Comparison of ENCODE assay signal across 10 cellular contexts in genomic region chr3:51394541-51394940, GRCh38. TPM values are rescaled to one million over a fixed set of nuclear protein-coding genes. Genes with fewer than 3 reads are reported as not detected.
A peak's percentile ranks its signal among the peaks of the same experiment; 100 is the strongest.
DNase-seq lines count a peak whose midpoint lies in the region; ATAC-seq and TF ChIP-seq lines count a peak whose summit lies in the region.
"Had no signal": no experiment of that assay in that cellular context is flagged by ENCODE, and none has a peak within 500 bp of the region (broad histone marks: within the 10 kb centered on the region; RNA-seq: fewer than 3 reads in every experiment).

No MANE protein-coding gene starts in this region.

- H3K4me1 Mint-ChIP-seq in CD14-positive monocyte = peaks cover 41% of the 10 kb centered on the region
- peaks cover 36% of the 10 kb centered on the region for H3K4me1 Mint-ChIP-seq in mesothelial cell of epicardium

- H3F3A ChIP-seq in GM23248 (ENCODE audit: insufficient read depth) = peaks cover 29% of the 10 kb centered on the region

- H3K4me3 ChIP-seq in GM23248 = no peak overlapping the region
- no peak overlapping the region for H3K4me3 ChIP-seq in spleen
- no peak overlapping the region for H3K4me3 ChIP-seq in BE2C (ENCODE audit: low read depth, low read length)
- H3K4me3 ChIP-seq: ascending aorta had no signal

- DNase-seq in CD14-positive monocyte (ENCODE audit: low spot score) (no peak), GM23248 (no peak), mesothelial cell of epicardium (ENCODE audit: low spot score in 2 of 2, unreplicated experiment in 2 of 2) (no peak), spleen (no peak), NAMALWA (ENCODE audit: low spot score) (no peak), BE2C (no peak)
- DNase-seq in activated naive CD4-positive, alpha-beta T cell treated with anti-CD3 and anti-CD28 coated beads, Interleukin-2, amount 50 U/mL, for 72 hours (ENCODE audit: low spot score in 2 of 2) = no peak
- DNase-seq: stimulated activated CD4-positive, alpha-beta T cell treated with anti-CD3 and anti-CD28 coated beads, Interleukin-2, amount 100 ng/mL, for 24 hours had no signal

- peaks cover 51% of the 10 kb centered on the region for H3K79me2 ChIP-seq in GM23248 (ENCODE audit: insufficient read depth)

- peak overlapping the region in 4 of 7 donors; percentile 9 to 53 (median 52) for H3K27ac Mint-ChIP-seq in CD14-positive monocyte
- peak overlapping the region; percentile 79 to 95 for H3K27ac Mint-ChIP-seq in activated naive CD4-positive, alpha-beta T cell treated with anti-CD3 and anti-CD28 coated beads, Interleukin-2, amount 50 U/mL, for 72 hours
- peak overlapping the region; percentile 83 for H3K27ac Mint-ChIP-seq in mesothelial cell of epicardium

- H3K4me2 ChIP-seq in GM23248 (ENCODE audit: unreplicated experiment) = no peak overlapping the region

- no peak overlapping the region for H2AFZ ChIP-seq in GM23248

- peaks cover 23% of the 10 kb centered on the region for H3K36me3 ChIP-seq in GM23248 (ENCODE audit: low read depth)
- H3K36me3 ChIP-seq in spleen = peaks cover 0 to 83% (median 68%) of the 10 kb centered on the region in 6 donors
- peaks cover 45% of the 10 kb centered on the region for H3K36me3 ChIP-seq in BE2C

- H3K27me3 ChIP-seq in GM23248 (replicated peaks; ENCODE audit: insufficient read depth) (no peaks in the 10 kb centered on the region), spleen (replicated peaks in 1 of 7) (no peaks in the 10 kb centered on the region), BE2C (no peaks in the 10 kb centered on the region)
- H3K27me3 ChIP-seq: ascending aorta had no signal

- H3K9ac ChIP-seq in GM23248 = peak overlapping the region; percentile 47; the same call in 1 of the 2 replicates

- no peaks in the 10 kb centered on the region; the same call in 1 of the 2 replicates for H4K20me1 ChIP-seq in GM23248 (ENCODE audit: insufficient read depth)

- H3K9me3 Mint-ChIP-seq in CD14-positive monocyte (peaks cover 0 to 3% (median 0%) of the 10 kb centered on the region in 7 donors), mesothelial cell of epicardium (no peaks in the 10 kb centered on the region)
- no peaks in the 10 kb centered on the region for H3K9me3 Mint-ChIP-seq in activated naive CD4-positive, alpha-beta T cell treated with anti-CD3 and anti-CD28 coated beads, Interleukin-2, amount 50 U/mL, for 72 hours

- H3K27me3 Mint-ChIP-seq in CD14-positive monocyte (ENCODE audit: low read depth in 3 of 3) (no peaks in the 10 kb centered on the region), mesothelial cell of epicardium (ENCODE audit: low read depth) (no peaks in the 10 kb centered on the region)

- H3K4me3 Mint-ChIP-seq in CD14-positive monocyte = no peak overlapping the region
- peak overlapping the region; percentile 58 for H3K4me3 Mint-ChIP-seq in mesothelial cell of epicardium

- TF ChIP-seq CTCF in CD14-positive monocyte (IDR thresholded peaks at IDR 0.05) (no peak), mesothelial cell of epicardium (IDR thresholded peaks at IDR 0.05; ENCODE audit: unreplicated experiment) (no peak), spleen (IDR thresholded peaks at IDR 0.05 in 8 of 11, conservative IDR thresholded peaks at IDR 0.05 in 3 of 11) (no peak), BE2C (IDR thresholded peaks at IDR 0.05; ENCODE audit: low read depth, low read length) (no peak)

- H3K36me3 Mint-ChIP-seq in CD14-positive monocyte = peaks cover 49 to 66% of the 10 kb centered on the region in 2 donors
- H3K36me3 Mint-ChIP-seq in activated naive CD4-positive, alpha-beta T cell treated with anti-CD3 and anti-CD28 coated beads, Interleukin-2, amount 50 U/mL, for 72 hours = peaks cover 25 to 26% of the 10 kb centered on the region in 2 donors
- peaks cover 31% of the 10 kb centered on the region for H3K36me3 Mint-ChIP-seq in mesothelial cell of epicardium

- in situ Hi-C loops in GM23248 (cut with MboI) = no loop called here

- intact Hi-C loops in CD14-positive monocyte (cut with micrococcal nuclease) = loop anchor here (5.0 to 10.0 kb wide), 2 partner anchors 103 to 1040 kb away; partner anchors contain the start of genes CYB561D2 (in 1 of the 2), NPRL2 (in 1 of the 2) and TMEM115 (in 1 of the 2)
- intact Hi-C loops in spleen (cut with DNase I; ENCODE audit: low total_unique reads) = no loop called here

- H3K27ac ChIP-seq in GM23248 (no peak overlapping the region), spleen (no peak overlapping the region)
- H3K27ac ChIP-seq: ascending aorta had no signal

- H3K9me2 ChIP-seq in GM23248 (ENCODE audit: insufficient read depth) = no peaks in the 10 kb centered on the region

- no peaks in the 10 kb centered on the region for H3K9me3 ChIP-seq in GM23248 (ENCODE audit: low read depth)
- H3K9me3 ChIP-seq in spleen = no peaks in the 10 kb centered on the region
- no peaks in the 10 kb centered on the region for H3K9me3 ChIP-seq in BE2C
- H3K9me3 ChIP-seq: ascending aorta had no signal

- WGBS in GM23248 (ENCODE audit: low coverage in 1 of 2, low lambda C conversion rate in 2 of 2, missing lambda C conversion rate in 2 of 2), 2 experiments = 72 to 73% methylated on average over 5 of the region's 5 CpGs
- 75 to 94% (median 87%) methylated on average over 3 to 5 of the region's 5 CpGs for WGBS in spleen, 5 donors

- ATAC-seq in activated naive CD4-positive, alpha-beta T cell treated with anti-CD3 and anti-CD28 coated beads, Interleukin-2, amount 50 U/mL, for 72 hours = no peak
- ATAC-seq in HG02973 (IDR thresholded peaks at IDR 0.05; ENCODE audit: unreplicated experiment) = no peak

- H3K4me1 ChIP-seq in GM23248 (ENCODE audit: insufficient read depth) (peaks cover 19% of the 10 kb centered on the region), spleen (peaks cover 23 to 74% (median 65%) of the 10 kb centered on the region in 6 donors), BE2C (no peaks in the 10 kb centered on the region; the same call in 1 of the 2 replicates)

- no peak for TF ChIP-seq POLR2A in spleen (IDR thresholded peaks at IDR 0.05)

RNA-seq across cellular contexts. Expression of gene RBM15B, which starts 3.5 kb away (rescaled TPM):
- 1 to 10 TPM; 7.1 to 9.1 TPM for polyA plus RNA-seq in CD14-positive monocyte
- 21.2 and 21.6 TPM in 2 replicates for total RNA-seq in GM23248 (2014; rRNA removed; shearing (Covaris generic))
- 11.9 and 13.3 TPM in 2 replicates for polyA plus RNA-seq in GM23248 (2016; fragmentation: Nextera tagmentation; extraction: Ambion mirVana)
- 10 to 100 TPM; 12.6 to 22.9 TPM for total RNA-seq in activated naive CD4-positive, alpha-beta T cell treated with anti-CD3 and anti-CD28 coated beads, Interleukin-2, amount 50 U/mL, for 72 hours
- total RNA-seq in mesothelial cell of epicardium = 68.3 to 68.8 TPM (median 68.7 TPM) in 3 replicates
- total RNA-seq in spleen = 10 to 100 TPM; 19.7 to 34.6 (median 29.0) TPM
- polyA plus RNA-seq in spleen = 10 to 100 TPM in 1 of 3 donors, 1 to 10 TPM in 2; 6.4 to 10.7 (median 7.4) TPM
- polyA plus RNA-seq in BE2C (2012; ENCODE audit: insufficient read depth, insufficient read length, low read depth) = 42.1 TPM

RNA-seq across cellular contexts. Expression of gene MANF, which starts 9.4 kb away (rescaled TPM):
- polyA plus RNA-seq in CD14-positive monocyte = 10 to 100 TPM; 23.6 to 30.2 TPM
- 60.1 and 61.2 TPM in 2 replicates for total RNA-seq in GM23248 (2014; rRNA removed; shearing (Covaris generic))
- polyA plus RNA-seq in GM23248 (2016; fragmentation: Nextera tagmentation; extraction: Ambion mirVana) = 31.1 and 35.8 TPM in 2 replicates
- 100 to 1,000 TPM in 1 of 2 donors, 10 to 100 TPM in 1; 93.6 to 109 TPM for total RNA-seq in activated naive CD4-positive, alpha-beta T cell treated with anti-CD3 and anti-CD28 coated beads, Interleukin-2, amount 50 U/mL, for 72 hours
- 99.7 to 112 TPM (median 100 TPM) in 3 replicates for total RNA-seq in mesothelial cell of epicardium
- total RNA-seq in spleen = 10 to 100 TPM; 32.0 to 85.8 (median 51.0) TPM
- polyA plus RNA-seq in spleen = 10 to 100 TPM; 31.8 to 46.7 (median 38.0) TPM
- polyA plus RNA-seq in BE2C (2012; ENCODE audit: insufficient read depth, insufficient read length, low read depth) = 114 TPM
